ENCODE assay signal across 19 cellular contexts in genomic region chr16:8026450-8026849, GRCh38.
DNase-seq lines count a peak whose midpoint lies in the region; ATAC-seq and TF ChIP-seq lines count a peak whose summit lies in the region.
"Had no signal": no experiment of that assay in that cellular context is flagged by ENCODE, and none has a peak within 500 bp of the region (broad histone marks: within the 10 kb centered on the region; RNA-seq: fewer than 3 reads in every experiment).

No MANE protein-coding gene starts in this region.

- H2BK120ac ChIP-seq in H9 (ENCODE audit: low read depth, low read length, poor library complexity, severe bottlenecking) = no peak overlapping the region

- no peak overlapping the region for H3K9ac ChIP-seq in H9 (ENCODE audit: extremely low read depth, insufficient read length, low read length)
- H3K9ac ChIP-seq: KMS-11 had no signal

- no peaks in the 10 kb centered on the region for H3K79me2 ChIP-seq in H9 (ENCODE audit: insufficient read depth, low read length)

- H3K9me3 ChIP-seq in A673 (ENCODE audit: low read depth, low read length, poor library complexity, severe bottlenecking) = peaks cover 5% of the 10 kb centered on the region
- no peaks in the 10 kb centered on the region for H3K9me3 ChIP-seq in H9 (ENCODE audit: control insufficient read depth, low read depth, low read length)
- H3K9me3 ChIP-seq: BE2C, upper lobe of right lung had no signal

- H3K14ac ChIP-seq in H9 (ENCODE audit: insufficient read depth, low read length) = no peak overlapping the region

- intact Hi-C loops in A673 (cut with micrococcal nuclease; ENCODE audit: unreplicated experiment) = no loop called here

- no peak overlapping the region for H2AFZ ChIP-seq in H9 (ENCODE audit: low read length)

- H3K4me2 ChIP-seq in H9 (ENCODE audit: insufficient read depth, insufficient read length, low read length) = no peak overlapping the region
- H3K4me2 ChIP-seq: KMS-11 had no signal

- H3K4me1 Mint-ChIP-seq in H9 = no peaks in the 10 kb centered on the region
- H3K4me1 Mint-ChIP-seq in activated T-cell treated with anti-CD3 and anti-CD28 coated beads, Interleukin-2, amount 50 U/mL, for 72 hours (ENCODE audit: low read depth) = no peaks in the 10 kb centered on the region
- H3K4me1 Mint-ChIP-seq: T-cell had no signal

- no peak overlapping the region for H3K23ac ChIP-seq in H9 (ENCODE audit: insufficient read length, low read depth, low read length)

- no peak overlapping the region for H3T11ph ChIP-seq in H9 (ENCODE audit: low read length)

- H3K27me3 ChIP-seq in A673 (replicated peaks; ENCODE audit: insufficient read depth, low read depth, low read length, poor library complexity) (no peaks in the 10 kb centered on the region), H9 (ENCODE audit: insufficient read depth, low read length) (no peaks in the 10 kb centered on the region)
- H3K27me3 ChIP-seq: BE2C, upper lobe of right lung had no signal

- no peak overlapping the region for H3K27ac Mint-ChIP-seq in H9
- H3K27ac Mint-ChIP-seq in activated T-cell treated with anti-CD3 and anti-CD28 coated beads, Interleukin-2, amount 50 U/mL, for 72 hours = no peak overlapping the region
- H3K27ac Mint-ChIP-seq: T-cell had no signal

- no peak overlapping the region for H3K4ac ChIP-seq in H9 (ENCODE audit: low read depth, low read length)

- H2BK20ac ChIP-seq in H9 (ENCODE audit: low read depth, low read length, poor library complexity, severe bottlenecking) = no peak overlapping the region

- DNase-seq in A673 (ENCODE audit: low spot score) (peak; percentile 9), H9 (peak; percentile 34), RPMI8226 (peak; percentile 54), iPS-NIHi11 (ENCODE audit: low spot score) (peak; percentile 54), amygdala (lab: John Stamatoyannopoulos, UW) (no peak)
- DNase-seq in central memory CD4-positive, alpha-beta T cell = no peak
- no peak for DNase-seq in activated T-cell treated with anti-CD3 and anti-CD28 coated beads, Interleukin-2, amount 50 U/mL, for 72 hours
- DNase-seq: activated CD4-positive, CD25-positive, alpha-beta regulatory T cell treated with anti-CD3 and anti-CD28 coated beads, Interleukin-2, amount 50 U/mL, for 72 hours; activated T-cell treated with anti-CD3 and anti-CD28 coated beads, Interleukin-2, amount 50 U/mL, for 1 hour; BE2C; kidney; NCI-H1694 treated with DMSO at 0.1 percent for 48 hours; small intestine; stimulated activated naive CD4-positive, alpha-beta T cell; T-cell; upper lobe of right lung had no signal

- no peak overlapping the region for H4K91ac ChIP-seq in H9 (ENCODE audit: insufficient read length, low read depth, low read length)

- WGBS in H9 (ENCODE audit: extremely low coverage, insufficient read length, low lambda C conversion rate) = no CpG with 5 or more reads among the region's 5 CpGs

- H3K23me2 ChIP-seq in H9 (ENCODE audit: insufficient read length, low read depth, low read length, poor library complexity, severe bottlenecking) = no peaks in the 10 kb centered on the region

- H3K18ac ChIP-seq in H9 (ENCODE audit: insufficient read length, low read depth, low read length) = no peak overlapping the region

- no peak overlapping the region for H4K8ac ChIP-seq in H9 (replicated peaks; ENCODE audit: insufficient read length, low read depth, low read length)

- H2BK15ac ChIP-seq in H9 (ENCODE audit: low read depth, low read length) = no peak overlapping the region

- TF ChIP-seq CTCF in A673 (conservative IDR thresholded peaks at IDR 0.05; ENCODE audit: low read depth, low read length) (no peak), H9 (conservative IDR thresholded peaks at IDR 0.05) (no peak)

- peaks cover 4% of the 10 kb centered on the region for H3K27me3 Mint-ChIP-seq in H9 (ENCODE audit: low read depth)
- H3K27me3 Mint-ChIP-seq in activated T-cell treated with anti-CD3 and anti-CD28 coated beads, Interleukin-2, amount 50 U/mL, for 72 hours (ENCODE audit: low read depth) = no peaks in the 10 kb centered on the region
- H3K27me3 Mint-ChIP-seq: T-cell had no signal

- BruUV-seq in A673 (replicated peaks; lab: Mats Ljungman, UMichigan) = no TSS peak

- H3K27ac ChIP-seq in A673 (ENCODE audit: low read depth, low read length, poor library complexity, severe bottlenecking) = no peak overlapping the region
- H3K27ac ChIP-seq in H9 (ENCODE audit: insufficient read length, low read depth, low read length) = no peak overlapping the region
- H3K27ac ChIP-seq: KMS-11, upper lobe of right lung had no signal

- POLR2A ChIA-PET in A673 (lab: Charles Lee; ENCODE audit: low non-redundant PET) = no interaction called here

- H3K4me3 ChIP-seq in A673 (ENCODE audit: low read depth, low read length, poor library complexity, severe bottlenecking) = no peak overlapping the region
- H3K4me3 ChIP-seq: upper lobe of right lung had no signal

- peaks cover 0 to 4% of the 10 kb centered on the region in 2 experiments; a peak in 3 of 5 replicates for H3K9me3 Mint-ChIP-seq in H9
- H3K9me3 Mint-ChIP-seq in activated T-cell treated with anti-CD3 and anti-CD28 coated beads, Interleukin-2, amount 50 U/mL, for 72 hours = peaks cover 9 to 11% of the 10 kb centered on the region in 2 donors

- H4K20me1 ChIP-seq in H9 (ENCODE audit: control insufficient read depth, insufficient read depth, insufficient read length) = no peaks in the 10 kb centered on the region

- no peaks in the 10 kb centered on the region for H3K36me3 ChIP-seq in A673 (ENCODE audit: insufficient read depth, low read length, poor library complexity, severe bottlenecking)
- H3K36me3 ChIP-seq: BE2C, upper lobe of right lung had no signal

- H3K4me1 ChIP-seq in A673 (ENCODE audit: insufficient read depth, low read length, poor library complexity, severe bottlenecking) (no peaks in the 10 kb centered on the region), H9 (ENCODE audit: insufficient read depth, low read length) (no peaks in the 10 kb centered on the region)
- H3K4me1 ChIP-seq: BE2C, upper lobe of right lung had no signal

- H3K79me1 ChIP-seq in H9 (ENCODE audit: insufficient read depth, low read depth, low read length, poor library complexity, severe bottlenecking) = no peaks in the 10 kb centered on the region

- no peak overlapping the region for H4K5ac ChIP-seq in H9 (ENCODE audit: insufficient read length, low read depth, low read length)

- H3K36me3 Mint-ChIP-seq in H9 (ENCODE audit: insufficient read depth in 1 of 3, low read depth in 3 of 3) = no peaks in the 10 kb centered on the region; a peak in 1 of 7 replicates
- H3K36me3 Mint-ChIP-seq in activated T-cell treated with anti-CD3 and anti-CD28 coated beads, Interleukin-2, amount 50 U/mL, for 72 hours (ENCODE audit: insufficient read depth in 2 of 2) = no peaks in the 10 kb centered on the region
- H3K36me3 Mint-ChIP-seq: T-cell had no signal

- CTCF ChIA-PET in A673 (lab: Charles Lee) = no interaction called here

- H2BK12ac ChIP-seq in H9 (ENCODE audit: insufficient read length, low read depth, low read length) = no peak overlapping the region

- H3K4me3 Mint-ChIP-seq in H9 = no peak overlapping the region
- no peak overlapping the region for H3K4me3 Mint-ChIP-seq in activated T-cell treated with anti-CD3 and anti-CD28 coated beads, Interleukin-2, amount 50 U/mL, for 72 hours
- H3K4me3 Mint-ChIP-seq: T-cell had no signal

- H2BK5ac ChIP-seq in H9 (ENCODE audit: insufficient read length, low read length) = no peak overlapping the region

- ATAC-seq in HG02840 (IDR thresholded peaks at IDR 0.05; ENCODE audit: low FRiP score, unreplicated experiment) = no peak
- ATAC-seq in activated T-cell treated with anti-CD3 and anti-CD28 coated beads, Interleukin-2, amount 50 U/mL, for 72 hours (replicated peaks in 1 of 2) = no peak
- ATAC-seq: Panc1, T-cell, upper lobe of right lung had no signal

- no peak overlapping the region for H3K56ac ChIP-seq in H9 (ENCODE audit: insufficient read length, low read depth, low read length)

- no peak overlapping the region for H2AK5ac ChIP-seq in H9 (ENCODE audit: insufficient read length, low read length)

Comparison
In these comparisons a context has a peak if more than half of its experiments do, and no peak if none do; other contexts are left out.
1. DNase-seq: peak in A673 (single experiment), H9 (single experiment), RPMI8226 (single experiment) and iPS-NIHi11 (single experiment); none in central memory CD4-positive, alpha-beta T cell (single experiment), amygdala (0 of 56) and activated T-cell treated with anti-CD3 and anti-CD28 coated beads, Interleukin-2, amount 50 U/mL, for 72 hours (0 of 2).